Comparison of ENCODE assay signal across 8 cellular contexts in the genomic region with DNA sequence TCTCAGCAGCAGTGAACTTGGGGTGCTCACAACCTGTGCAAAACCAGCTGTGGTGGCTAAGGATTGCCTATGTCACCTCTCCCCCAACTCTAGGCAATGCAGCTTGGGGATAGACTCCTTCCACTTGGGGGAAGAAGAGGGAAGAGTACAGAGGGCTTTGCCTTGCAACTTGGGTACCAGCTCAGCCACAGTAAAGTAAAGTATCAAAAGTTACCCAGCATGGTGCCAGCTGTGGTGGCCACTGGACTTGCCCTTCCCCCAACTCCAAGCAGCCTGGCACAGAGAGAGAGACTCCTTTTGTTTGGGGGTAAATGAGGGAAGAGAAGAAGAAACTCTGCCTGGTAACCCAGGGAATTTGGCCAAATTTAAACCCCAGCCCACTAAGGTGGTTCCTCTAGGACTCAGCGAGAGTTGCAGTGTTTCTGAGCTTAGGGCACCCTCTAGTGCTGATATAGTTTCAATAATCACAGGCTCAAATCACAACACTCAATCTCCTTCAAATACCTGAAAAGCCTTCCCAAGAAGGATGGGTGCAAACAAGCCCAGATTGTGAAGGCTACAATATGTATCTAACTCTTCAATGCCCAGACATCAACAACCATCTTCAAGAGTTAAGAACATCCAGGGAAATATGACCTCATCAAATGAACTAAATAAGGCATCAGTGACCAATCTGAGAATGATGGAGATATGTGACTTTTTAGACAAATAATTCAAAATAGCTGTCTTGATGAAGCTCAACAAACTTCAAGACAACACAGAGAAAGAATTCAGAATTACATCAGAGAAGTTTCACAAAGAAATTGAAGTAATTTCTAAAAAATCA. TPM values are rescaled to one million over a fixed set of nuclear protein-coding genes. Genes with fewer than 3 reads are reported as not detected.
DNase-seq lines count a peak whose midpoint lies in the region; ATAC-seq, FAIRE-seq and TF ChIP-seq lines count a peak whose summit lies in the region.

No MANE protein-coding gene starts in this region.

- no peak for FAIRE-seq in urothelium cell line (lab: Jason Lieb, UNC)

- H3K9me3 ChIP-seq in ovary: no peaks in the 10 kb centered on the region

- no peaks in the 10 kb centered on the region for H3K4me1 ChIP-seq in ovary (ENCODE audit: insufficient read depth)

- no peaks in the 10 kb centered on the region for H3K4me1 Mint-ChIP-seq in activated naive CD8-positive, alpha-beta T cell treated with anti-CD3 and anti-CD28 coated beads, Interleukin-2, amount 10 ng/mL, durations not matched to agents 7 days and 5 days
- H3K4me1 Mint-ChIP-seq in activated naive CD8-positive, alpha-beta T cell treated with anti-CD3 and anti-CD28 coated beads, Interleukin-2, amount 50 U/mL, for 24 hours: no peaks in the 10 kb centered on the region

- H3K4me3 Mint-ChIP-seq in activated naive CD8-positive, alpha-beta T cell treated with anti-CD3 and anti-CD28 coated beads, Interleukin-2, amount 10 ng/mL, durations not matched to agents 7 days and 5 days: no peak overlapping the region
- H3K4me3 Mint-ChIP-seq in activated naive CD8-positive, alpha-beta T cell treated with anti-CD3 and anti-CD28 coated beads, Interleukin-2, amount 50 U/mL, for 24 hours: no peak overlapping the region

- no peaks in the 10 kb centered on the region for H3K27me3 ChIP-seq in ovary

- TF ChIP-seq CTCF in ovary (IDR thresholded peaks at IDR 0.05): no peak

- no peaks in the 10 kb centered on the region for H3K36me3 Mint-ChIP-seq in activated naive CD8-positive, alpha-beta T cell treated with anti-CD3 and anti-CD28 coated beads, Interleukin-2, amount 10 ng/mL, durations not matched to agents 7 days and 5 days
- H3K36me3 Mint-ChIP-seq in activated naive CD8-positive, alpha-beta T cell treated with anti-CD3 and anti-CD28 coated beads, Interleukin-2, amount 50 U/mL, for 24 hours (ENCODE audit: low read depth): no peaks in the 10 kb centered on the region

- DNase-seq in activated naive CD8-positive, alpha-beta T cell treated with anti-CD3 and anti-CD28 coated beads, Interleukin-2, amount 10 ng/mL, durations not matched to agents 7 days and 5 days: no peak
- no peak for DNase-seq in activated naive CD8-positive, alpha-beta T cell treated with anti-CD3 and anti-CD28 coated beads, Interleukin-2, amount 50 U/mL, for 24 hours
- DNase-seq in NCI-H748 (lab: John Stamatoyannopoulos, UW; ENCODE audit: unreplicated experiment) (peak; percentile 66), fibroblast of peridontal ligament (ENCODE audit: extremely low read depth) (peak; percentile 24), urothelium cell line (ENCODE audit: low spot score) (peak; percentile 40), ovary (no peak), activated T-cell treated with anti-CD3 and anti-CD28 coated beads for 4 hours (no peak)

- POLR2A ChIA-PET in activated naive CD8-positive, alpha-beta T cell treated with anti-CD3 and anti-CD28 coated beads, Interleukin-2, amount 10 ng/mL, durations not matched to agents 7 days and 5 days (lab: Charles Lee): no interaction called here

- no peak overlapping the region for H3K4me3 ChIP-seq in ovary

- no peaks in the 10 kb centered on the region for H3K9me3 Mint-ChIP-seq in activated naive CD8-positive, alpha-beta T cell treated with anti-CD3 and anti-CD28 coated beads, Interleukin-2, amount 10 ng/mL, durations not matched to agents 7 days and 5 days
- H3K9me3 Mint-ChIP-seq in activated naive CD8-positive, alpha-beta T cell treated with anti-CD3 and anti-CD28 coated beads, Interleukin-2, amount 50 U/mL, for 24 hours: no peaks in the 10 kb centered on the region

- ATAC-seq in activated naive CD8-positive, alpha-beta T cell treated with anti-CD3 and anti-CD28 coated beads, Interleukin-2, amount 10 ng/mL, durations not matched to agents 7 days and 5 days (ENCODE audit: low read depth): peak; percentile 33
- no peak for ATAC-seq in activated naive CD8-positive, alpha-beta T cell treated with anti-CD3 and anti-CD28 coated beads, Interleukin-2, amount 50 U/mL, for 24 hours
- ATAC-seq in HG03039 (IDR thresholded peaks at IDR 0.05; ENCODE audit: unreplicated experiment): no peak

- no peak overlapping the region for H3K27ac Mint-ChIP-seq in activated naive CD8-positive, alpha-beta T cell treated with anti-CD3 and anti-CD28 coated beads, Interleukin-2, amount 10 ng/mL, durations not matched to agents 7 days and 5 days
- H3K27ac Mint-ChIP-seq in activated naive CD8-positive, alpha-beta T cell treated with anti-CD3 and anti-CD28 coated beads, Interleukin-2, amount 50 U/mL, for 24 hours: no peak overlapping the region

- H3K27me3 Mint-ChIP-seq in activated naive CD8-positive, alpha-beta T cell treated with anti-CD3 and anti-CD28 coated beads, Interleukin-2, amount 10 ng/mL, durations not matched to agents 7 days and 5 days: peaks cover 43% of the 10 kb centered on the region
- peaks cover 30% of the 10 kb centered on the region for H3K27me3 Mint-ChIP-seq in activated naive CD8-positive, alpha-beta T cell treated with anti-CD3 and anti-CD28 coated beads, Interleukin-2, amount 50 U/mL, for 24 hours

- intact Hi-C loops in ovary (cut with DNase I): no loop called here

- WGBS in ovary, 3 donors: 0 to 9% (median 2%) methylated on average over 1 of the region's 1 CpG

- no peak for TF ChIP-seq EP300 in ovary (IDR thresholded peaks at IDR 0.05)

- H3K27ac ChIP-seq in ovary: no peak overlapping the region

- no peak for TF ChIP-seq POLR2A in ovary (IDR thresholded peaks at IDR 0.05)

- H3K36me3 ChIP-seq in ovary: no peaks in the 10 kb centered on the region

RNA-seq across cellular contexts. Expression of a gene that starts 7.6 kb away (rescaled TPM):
- not detected for total RNA-seq in activated naive CD8-positive, alpha-beta T cell treated with anti-CD3 and anti-CD28 coated beads, Interleukin-2, amount 10 ng/mL, durations not matched to agents 7 days and 5 days
- not detected for total RNA-seq in ovary
- not detected for polyA plus RNA-seq in ovary

RNA-seq across cellular contexts. Expression of a gene that starts 30.0 kb away (rescaled TPM):
- not detected for total RNA-seq in activated naive CD8-positive, alpha-beta T cell treated with anti-CD3 and anti-CD28 coated beads, Interleukin-2, amount 10 ng/mL, durations not matched to agents 7 days and 5 days
- total RNA-seq in ovary: not detected
- polyA plus RNA-seq in ovary: not detected

RNA-seq across cellular contexts. Expression of a gene that starts 38.0 kb away (rescaled TPM):
- not detected for total RNA-seq in activated naive CD8-positive, alpha-beta T cell treated with anti-CD3 and anti-CD28 coated beads, Interleukin-2, amount 10 ng/mL, durations not matched to agents 7 days and 5 days
- not detected for total RNA-seq in ovary
- polyA plus RNA-seq in ovary: not detected

Comparison
In these comparisons a context has a peak if more than half of its experiments do, and no peak if none do; other contexts are left out.
1. DNase-seq: peak in NCI-H748 (single experiment), fibroblast of peridontal ligament (single experiment) and urothelium cell line (single experiment); none in activated naive CD8-positive, alpha-beta T cell treated with anti-CD3 and anti-CD28 coated beads, Interleukin-2, amount 10 ng/mL, durations not matched to agents 7 days and 5 days (single experiment), activated naive CD8-positive, alpha-beta T cell treated with anti-CD3 and anti-CD28 coated beads, Interleukin-2, amount 50 U/mL, for 24 hours (single experiment), ovary (0 of 5) and activated T-cell treated with anti-CD3 and anti-CD28 coated beads for 4 hours (single experiment).